In genomic region chr16:8962393-8963009, GRCh38 we compare ENCODE assay signal across 8 cellular contexts. TPM values are rescaled to one million over a fixed set of nuclear protein-coding genes. Genes with fewer than 3 reads are reported as not detected.
DNase-seq lines count a peak whose midpoint lies in the region; ATAC-seq and TF ChIP-seq lines count a peak whose summit lies in the region.

No MANE protein-coding gene starts in this region.

- H3K27me3 ChIP-seq in testis, result no peaks in the 10 kb centered on the region

- no peaks in the 10 kb centered on the region for H3K36me3 Mint-ChIP-seq in mesothelial cell of epicardium

- peaks cover 50% of the 10 kb centered on the region for H3K4me1 ChIP-seq in testis

- TF ChIP-seq POLR2A in GM18505 (IDR thresholded peaks at IDR 0.05; ENCODE audit: borderline replicate concordance, extremely low read depth, insufficient read depth, insufficient read length) (peak; percentile 30), testis (IDR thresholded peaks at IDR 0.05) (no peak)

- TF ChIP-seq CTCF in WI38 (IDR thresholded peaks at IDR 0.05; ENCODE audit: low read depth, low read length), result no peak
- no peak for TF ChIP-seq CTCF in mesothelial cell of epicardium (IDR thresholded peaks at IDR 0.05; ENCODE audit: unreplicated experiment)
- TF ChIP-seq CTCF in testis (IDR thresholded peaks at IDR 0.05), result no peak

- no peaks in the 10 kb centered on the region for H3K36me3 ChIP-seq in testis (ENCODE audit: low read depth, missing control alignments)

- peak overlapping the region; percentile 87 for H3K27ac Mint-ChIP-seq in mesothelial cell of epicardium

- DNase-seq in central memory CD4-positive, alpha-beta T cell, result peak; percentile 75
- DNase-seq in mesothelial cell of epicardium (ENCODE audit: low spot score in 2 of 2, unreplicated experiment in 2 of 2), result peak in 1 of 2 experiments; percentile 54
- peak; percentile 23 for DNase-seq in testis
- no peak for DNase-seq in cerebellar nuclear complex (lab: John Stamatoyannopoulos, UW)
- DNase-seq in H4 (ENCODE audit: low spot score), result no peak

- intact Hi-C loops in testis (cut with DNase I; ENCODE audit: low total_unique reads), result no loop called here

- 1 to 3% methylated on average over 8 to 37 of the region's 50 CpGs for WGBS in testis, 2 donors

- H3K27me3 Mint-ChIP-seq in mesothelial cell of epicardium (ENCODE audit: low read depth), result no peaks in the 10 kb centered on the region

- H3K9me3 ChIP-seq in testis, result no peaks in the 10 kb centered on the region

- H3K4me1 Mint-ChIP-seq in mesothelial cell of epicardium, result peaks cover 54% of the 10 kb centered on the region

- peak overlapping the region; percentile 84 for H3K4me3 Mint-ChIP-seq in mesothelial cell of epicardium

- H3K27ac ChIP-seq in testis, result peak overlapping the region; percentile 72 to 85

- H3K4me3 ChIP-seq in WI38 (ENCODE audit: low read depth, low read length), result peak overlapping the region; percentile 82
- peak overlapping the region; percentile 77 to 81 for H3K4me3 ChIP-seq in testis

- ATAC-seq in GM18505 (IDR thresholded peaks at IDR 0.05; ENCODE audit: unreplicated experiment) (peak; percentile 30), HG03175 (IDR thresholded peaks at IDR 0.05; ENCODE audit: unreplicated experiment) (peak; percentile 38)

- H3K9me3 Mint-ChIP-seq in mesothelial cell of epicardium, result no peaks in the 10 kb centered on the region

RNA-seq across cellular contexts. Expression of gene USP7, which starts 1.2 kb away (rescaled TPM):
- total RNA-seq in mesothelial cell of epicardium, result 135 to 139 TPM (median 136 TPM) in 3 replicates
- 100 to 1,000 TPM; 159 to 173 TPM for total RNA-seq in testis
- polyA plus RNA-seq in testis (ENCODE audit: insufficient read depth, low read depth, low replicate concordance), result 172 TPM
- total RNA-seq in H4 (2014; rRNA removed; shearing (Covaris generic)), result 14.4 and 33.8 TPM in 2 replicates

Comparison
In these comparisons a context has a peak if more than half of its experiments do, and no peak if none do; other contexts are left out.
1. DNase-seq: peak in central memory CD4-positive, alpha-beta T cell (single experiment) and testis (single experiment); none in cerebellar nuclear complex (0 of 2) and H4 (single experiment).